8 cellular contexts compared by ENCODE assay signal in genomic region chr20:33488661-33489494, GRCh38. TPM values are rescaled to one million over a fixed set of nuclear protein-coding genes. Genes with fewer than 3 reads are reported as not detected.
A peak's percentile ranks its signal among the peaks of the same experiment; 100 is the strongest.
DNase-seq lines count a peak whose midpoint lies in the region; FAIRE-seq and TF ChIP-seq lines count a peak whose summit lies in the region.
"Not testable (repeated sequence)": the region's sequence is repeated elsewhere in the genome, so short reads cannot be mapped to it uniquely, and the experiment has no call there.

No MANE protein-coding gene starts in this region.

- H3K4me1 ChIP-seq in adrenal gland (replicated peaks in 1 of 2) (peaks cover 16% of the 10 kb centered on the region in 2 donors), stomach (peaks cover 6 to 35% (median 29%) of the 10 kb centered on the region in 4 donors)
- not testable (repeated sequence) for H3K4me1 ChIP-seq in endothelial cell of umbilical vein (ENCODE audit: control insufficient read depth, extremely low read depth, insufficient read depth, low read length); neuron (ENCODE audit: insufficient read depth, low read length)

- DNase-seq in BJ (ENCODE audit: low read depth); HFF-Myc (ENCODE audit: extremely low read depth, low read depth); SK-N-MC (ENCODE audit: low read depth, low spot score); endothelial cell of umbilical vein (ENCODE audit: low read depth, low spot score); kidney epithelial cell (ENCODE audit: low read depth); stomach: not testable (repeated sequence)
- DNase-seq in adrenal gland = peak in 3 of 7 donors; percentile 3 to 56 (median 12)

- TF ChIP-seq CTCF in BJ (IDR thresholded peaks at IDR 0.05; ENCODE audit: insufficient read depth, low read depth, low read length); HFF-Myc (IDR thresholded peaks at IDR 0.05; ENCODE audit: low read depth, low read length, missing control alignments); adrenal gland (IDR thresholded peaks at IDR 0.05); endothelial cell of umbilical vein (IDR thresholded peaks at IDR 0.05; ENCODE audit: extremely low read depth in 1 of 2, insufficient read depth in 1 of 2, low read depth in 1 of 2, low read length in 2 of 2); kidney epithelial cell (IDR thresholded peaks at IDR 0.05; ENCODE audit: insufficient read depth, low read length, poor library complexity, severe bottlenecking); stomach (IDR thresholded peaks at IDR 0.05): not testable (repeated sequence)

- 92 to 95% (median 94%) methylated on average over 32 of the region's 32 CpGs for WGBS in adrenal gland, 4 donors
- 91 to 96% (median 92%) methylated on average over 32 of the region's 32 CpGs for WGBS in stomach, 5 donors

- H3K4me3 ChIP-seq in BJ (ENCODE audit: low read depth, low read length) (peak overlapping the region; percentile 60), HFF-Myc (replicated peaks; ENCODE audit: low read depth, low read length) (peak overlapping the region; percentile 70), SK-N-MC (peak overlapping the region; percentile 91), adrenal gland (peak overlapping the region in 2 of 4 donors; percentile 24 to 78), endothelial cell of umbilical vein (replicated peaks in 1 of 3; ENCODE audit: insufficient read depth in 1 of 3, low read depth in 1 of 3, low read length in 3 of 3) (peak overlapping the region in 1 of 3 experiments; percentile 79), kidney epithelial cell (ENCODE audit: low read depth, low read length) (peak overlapping the region; percentile 52), neuron (ENCODE audit: low read length) (peak overlapping the region; percentile 83), stomach (peak overlapping the region; percentile 38 to 93 (median 63))

- H3K4me2 ChIP-seq in endothelial cell of umbilical vein (ENCODE audit: insufficient read depth, low read length) = peak overlapping the region; percentile 88

- H4K20me1 ChIP-seq in endothelial cell of umbilical vein (replicated peaks; ENCODE audit: control insufficient read depth, extremely low read depth, insufficient read depth, low read length) = not testable (repeated sequence)

- not testable (repeated sequence) for H3K36me3 ChIP-seq in BJ (ENCODE audit: control insufficient read depth, insufficient read depth, low read length); SK-N-MC (ENCODE audit: insufficient read depth, low read length); adrenal gland (replicated peaks in 1 of 2); endothelial cell of umbilical vein (ENCODE audit: control insufficient read depth in 2 of 2, extremely low read depth in 1 of 2, insufficient read depth in 2 of 2, low read length in 2 of 2); kidney epithelial cell (ENCODE audit: control insufficient read depth, insufficient read depth, low read length); neuron (ENCODE audit: insufficient read depth, low read length); stomach

- not testable (repeated sequence) for TF ChIP-seq POLR2A in adrenal gland (IDR thresholded peaks at IDR 0.05); endothelial cell of umbilical vein (IDR thresholded peaks at IDR 0.05; ENCODE audit: low read depth, low read length); stomach (IDR thresholded peaks at IDR 0.05)

- intact Hi-C loops in adrenal gland (cut with DNase I); endothelial cell of umbilical vein (cut with micrococcal nuclease); stomach (cut with DNase I; ENCODE audit: low total_unique reads): not testable (repeated sequence)

- peak overlapping the region; percentile 91 for H3K9ac ChIP-seq in SK-N-MC (ENCODE audit: insufficient read length)
- peak overlapping the region; percentile 84 for H3K9ac ChIP-seq in endothelial cell of umbilical vein (replicated peaks; ENCODE audit: extremely low read depth, insufficient read depth, low read length)

- POLR2A ChIA-PET in BJ (lab: Charles Lee) (interaction anchor here (0.6 to 0.9 kb wide), 2 partner anchors 92 to 176 kb away, joined by 3 to 5 read pairs; no protein-coding TSS in a partner anchor), endothelial cell of umbilical vein (lab: Charles Lee) (interaction anchor here (0.8 to 0.9 kb wide), 2 partner anchors 66 to 178 kb away, joined by 3 to 4 read pairs; partner anchors contain the start of gene ACTL10)

- not testable (repeated sequence) for H3K27me3 ChIP-seq in BJ (ENCODE audit: control insufficient read depth, insufficient read depth, low read length); adrenal gland; endothelial cell of umbilical vein (ENCODE audit: control insufficient read depth in 2 of 2, insufficient read depth in 2 of 2, low read length in 2 of 2); kidney epithelial cell (ENCODE audit: control insufficient read depth, insufficient read depth, low read length); neuron (ENCODE audit: insufficient read depth, low read length); stomach

- not testable (repeated sequence) for H3K79me2 ChIP-seq in endothelial cell of umbilical vein (ENCODE audit: control insufficient read depth, insufficient read depth, low read length)

- not testable (repeated sequence) for H2AFZ ChIP-seq in endothelial cell of umbilical vein (ENCODE audit: low read depth, low read length); neuron (ENCODE audit: low read depth, low read length)

- H3K9me3 ChIP-seq in SK-N-MC (ENCODE audit: low read depth, low read length); adrenal gland (replicated peaks in 1 of 3); endothelial cell of umbilical vein (replicated peaks; ENCODE audit: control insufficient read depth, insufficient read depth, low read length); neuron (ENCODE audit: low read length); stomach: not testable (repeated sequence)

- CTCF ChIA-PET in BJ (lab: Yijun Ruan, JAX) (interaction anchor here (0.9 to 1.5 kb wide), 3 partner anchors 74 to 179 kb away, joined by 3 to 5 read pairs (median 3); no protein-coding TSS in a partner anchor), endothelial cell of umbilical vein (lab: Charles Lee) (interaction anchor here (0.6 to 1.5 kb wide), 6 partner anchors 10 to 179 kb away, joined by 3 to 4 read pairs (median 3); partner anchors contain the start of gene ACTL10)

- H3K9me1 ChIP-seq in endothelial cell of umbilical vein (replicated peaks; ENCODE audit: control insufficient read depth, extremely low read depth, insufficient read depth, low read length) = not testable (repeated sequence)

- TF ChIP-seq EP300 in stomach (IDR thresholded peaks at IDR 0.05) = not testable (repeated sequence)

- dilution Hi-C loops in endothelial cell of umbilical vein (cut with MboI; ENCODE audit: extremely low pct_ligation_motif_present, low sequenced_read_pairs) = not testable (repeated sequence)

- H3K27ac ChIP-seq in SK-N-MC (peak overlapping the region; percentile 88; the same call in 1 of the 2 replicates), adrenal gland (peak overlapping the region; percentile 54 to 95 (median 82)), endothelial cell of umbilical vein (ENCODE audit: insufficient read depth, low read depth, low read length) (peak overlapping the region; percentile 79), stomach (peak overlapping the region; percentile 90 to 99 (median 94))

- FAIRE-seq in endothelial cell of umbilical vein (lab: Jason Lieb, UNC) = peak; percentile 35

- BruUV-seq in endothelial cell of umbilical vein (replicated peaks; lab: Mats Ljungman, UMichigan) = not testable (repeated sequence)

RNA-seq across cellular contexts. Expression of gene CBFA2T2, which starts 1.0 kb away (rescaled TPM):
- polyA plus RNA-seq in BJ (2011; rRNA removed) (7.6 and 8.0 TPM in 2 replicates), adrenal gland (10 to 100 TPM in 1 of 3 donors, 1 to 10 TPM in 2; 5.3 to 10.3 (median 6.5) TPM), endothelial cell of umbilical vein (12.1 and 14.2 TPM in 2 replicates), stomach (1 to 10 TPM; 2.9 to 5.8 (median 4.0) TPM)
- polyA minus RNA-seq in BJ (2011; rRNA and poly(A)+ RNA removed) = 11.1 and 14.6 TPM in 2 replicates
- total RNA-seq in adrenal gland (10 to 100 TPM in 5 of 8 donors, 1 to 10 TPM in 3; 8.3 to 16.7 (median 10.2) TPM), endothelial cell of umbilical vein (9.9 and 10.7 TPM in 2 replicates), kidney epithelial cell (11.6 and 13.4 TPM in 2 replicates), stomach (10 to 100 TPM; 11.1 to 29.9 (median 14.8) TPM)
- polyA plus RNA-seq in endothelial cell of umbilical vein (2011; cell fraction: cytosol; rRNA removed) = 7.4 and 7.6 TPM in 2 replicates
- 25.6 and 26.0 TPM in 2 replicates for polyA plus RNA-seq in endothelial cell of umbilical vein (2011; cell fraction: nucleus; rRNA removed)
- 6.3 and 7.7 TPM in 2 replicates for polyA plus RNA-seq in endothelial cell of umbilical vein (2012)
- polyA minus RNA-seq in endothelial cell of umbilical vein = 17.9 and 27.5 TPM in 2 replicates
- 10.0 TPM for polyA minus RNA-seq in endothelial cell of umbilical vein (2011; cell fraction: cytosol; rRNA and poly(A)+ RNA removed)
- 12.3 and 16.7 TPM in 2 replicates for polyA minus RNA-seq in endothelial cell of umbilical vein (2011; cell fraction: nucleus; rRNA and poly(A)+ RNA removed)

RNA-seq across cellular contexts. Expression of gene SNTA1, which starts 45.3 kb away (rescaled TPM):
- polyA plus RNA-seq in BJ (2011; rRNA removed) (14.4 and 24.7 TPM in 2 replicates), adrenal gland (10 to 100 TPM in 2 of 3 donors, 1 to 10 TPM in 1; 4.3 to 42.2 (median 29.3) TPM), endothelial cell of umbilical vein (6.0 and 7.9 TPM in 2 replicates), stomach (10 to 100 TPM; 16.0 to 23.5 (median 21.7) TPM)
- polyA minus RNA-seq in BJ (2011; rRNA and poly(A)+ RNA removed) = 9.9 and 13.3 TPM in 2 replicates
- total RNA-seq in adrenal gland (10 to 100 TPM; 11.5 to 73.2 (median 33.2) TPM), endothelial cell of umbilical vein (5.2 and 6.1 TPM in 2 replicates), kidney epithelial cell (13.7 and 15.1 TPM in 2 replicates), stomach (10 to 100 TPM in 4 of 5 donors, 1 to 10 TPM in 1; 8.8 to 40.8 (median 27.4) TPM)
- polyA plus RNA-seq in endothelial cell of umbilical vein (2011; cell fraction: cytosol; rRNA removed) = 4.7 and 6.4 TPM in 2 replicates
- 2.9 and 3.1 TPM in 2 replicates for polyA plus RNA-seq in endothelial cell of umbilical vein (2011; cell fraction: nucleus; rRNA removed)
- polyA plus RNA-seq in endothelial cell of umbilical vein (2012) = 6.4 and 9.2 TPM in 2 replicates
- 3.2 and 4.2 TPM in 2 replicates for polyA minus RNA-seq in endothelial cell of umbilical vein
- 7.4 TPM for polyA minus RNA-seq in endothelial cell of umbilical vein (2011; cell fraction: cytosol; rRNA and poly(A)+ RNA removed)
- 1.2 and 1.3 TPM in 2 replicates for polyA minus RNA-seq in endothelial cell of umbilical vein (2011; cell fraction: nucleus; rRNA and poly(A)+ RNA removed)
